8 cellular contexts compared by ENCODE assay signal in the genomic region with DNA sequence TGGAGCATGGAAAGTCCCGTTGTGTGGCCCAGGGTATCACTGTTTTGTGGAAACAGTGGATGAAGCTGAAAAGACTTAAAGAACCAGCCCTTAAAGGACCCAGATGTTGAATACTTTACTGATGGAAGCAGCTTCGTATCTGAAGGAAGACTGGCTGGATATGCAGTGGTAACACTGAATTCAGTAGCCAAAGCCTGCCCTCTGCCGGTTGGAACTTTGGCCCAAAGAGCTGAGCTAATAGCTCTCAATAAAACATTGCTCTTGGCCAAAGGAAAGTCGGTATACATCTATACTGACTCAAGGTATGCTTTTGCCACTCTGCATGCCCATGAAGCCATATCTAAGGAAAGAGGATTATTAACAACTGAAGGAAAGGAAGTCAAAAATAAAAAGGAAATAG.
A peak's percentile ranks its signal among the peaks of the same experiment; 100 is the strongest.
DNase-seq lines count a peak whose midpoint lies in the region; ATAC-seq, FAIRE-seq and TF ChIP-seq lines count a peak whose summit lies in the region.

No MANE protein-coding gene starts in this region.

- TF ChIP-seq CTCF in A549 (IDR thresholded peaks at IDR 0.05) (peak; percentile 69), GM13976 (IDR thresholded peaks at IDR 0.05; ENCODE audit: borderline replicate concordance, control extremely low read depth, extremely low read depth, insufficient read depth, missing control alignments) (peak; percentile 22), pancreas (IDR thresholded peaks at IDR 0.05) (peak; percentile 15 to 38 (median 33))

- CTCF ChIA-PET in A549 (lab: Yijun Ruan, JAX): interaction anchor here (0.5 to 5.4 kb wide), 42 partner anchors 9 to 1741 kb away, joined by 3 to 116 read pairs (median 3); no protein-coding TSS in a partner anchor

- POLR2A ChIA-PET in A549 (lab: Yijun Ruan, JAX): no interaction called here

- H3K9me3 ChIP-seq in A549 (no peaks in the 10 kb centered on the region; the same call in 2 of the 3 replicates), pancreas (no peaks in the 10 kb centered on the region)

- intact Hi-C loops in pancreas (cut with DNase I): loop anchor here in 2 of 3 donors (10.0 kb wide), 1 partner anchor 799 kb away; no protein-coding TSS in a partner anchor

- H3K27ac ChIP-seq in A549 (no peak overlapping the region), pancreas (no peak overlapping the region)

- TF ChIP-seq RAD21 in A549 (conservative IDR thresholded peaks at IDR 0.05 in 1 of 2, IDR thresholded peaks at IDR 0.05 in 1 of 2): peak; percentile 82 to 87

- peak; percentile 2 to 64 for DNase-seq in A549 (ENCODE audit: low read depth in 1 of 2, low spot score in 1 of 2)
- DNase-seq in GM13976 (ENCODE audit: low spot score): no peak
- DNase-seq in NCI-H1092 (lab: John Stamatoyannopoulos, UW): peak; percentile 25
- peak; percentile 29 to 44 for DNase-seq in activated CD4-positive, alpha-beta T cell treated with anti-CD3 and anti-CD28 coated beads, Interleukin-2, amount 50 U/mL, for 48 hours
- DNase-seq in glomerular endothelial cell (ENCODE audit: extremely low read depth, low read depth, low spot score): peak; percentile 9
- peak in 5 of 6 donors; percentile 21 to 76 (median 49) for DNase-seq in pancreas
- no peak for DNase-seq in T-helper 9 cell
- no peak for DNase-seq in NK-92 (lab: John Stamatoyannopoulos, UW; ENCODE audit: unreplicated experiment)

- in situ Hi-C loops in GM13976 (cut with MboI; ENCODE audit: low sequenced_read_pairs, unreplicated experiment): no loop called here

- no peak for TF ChIP-seq POLR2A in A549 (IDR thresholded peaks at IDR 0.05; ENCODE audit: low read length)

- H3K4me1 ChIP-seq in A549: no peaks in the 10 kb centered on the region
- H3K4me1 ChIP-seq in pancreas: no peaks in the 10 kb centered on the region

- ATAC-seq in A549 (peak; percentile 88 to 94), pancreas (peak in 3 of 4 donors; percentile 52 to 65 (median 55))

- FAIRE-seq in A549 (lab: Jason Lieb, UNC) (peak; percentile 49), pancreas (lab: Jason Lieb, UNC) (no peak)

- H3K27me3 ChIP-seq in pancreas: no peaks in the 10 kb centered on the region

- no peaks in the 10 kb centered on the region for H3K36me3 ChIP-seq in pancreas

- no peak for TF ChIP-seq EP300 in A549 (IDR thresholded peaks at IDR 0.05)

- H3K4me3 ChIP-seq in A549 (no peak overlapping the region), pancreas (no peak overlapping the region)

- no peak overlapping the region for H3K4me2 ChIP-seq in A549

- WGBS in A549 (ENCODE audit: missing lambda C conversion rate): 14% methylated on average over 4 of the region's 4 CpGs
- WGBS in pancreas, 2 donors: 31 to 37% methylated on average over 4 of the region's 4 CpGs

TF ChIP-seq in A549, 52 proteins besides CTCF, POLR2A, EP300 and RAD21:
- no peak for TF ChIP-seq GATA3 (IDR thresholded peaks at IDR 0.05; ENCODE audit: borderline replicate concordance)
- TF ChIP-seq SMC3 (IDR thresholded peaks at IDR 0.05): peak; percentile 91

Comparison
In these comparisons a context has a peak if more than half of its experiments do, and no peak if none do; other contexts are left out.
1. DNase-seq: peak in A549 (2 of 2), NCI-H1092 (single experiment), activated CD4-positive, alpha-beta T cell treated with anti-CD3 and anti-CD28 coated beads, Interleukin-2, amount 50 U/mL, for 48 hours (2 of 2), glomerular endothelial cell (single experiment) and pancreas (5 of 6); none in GM13976 (single experiment), T-helper 9 cell (single experiment) and NK-92 (single experiment).
2. Peak in every context shown above with its lines, with median percentiles within 50 percentile points of each other: CTCF ChIP-seq.